Comparison of ENCODE assay signal across 32 cellular contexts in genomic region chr1:206668874-206669410, GRCh38.
"Had no signal": no experiment of that assay in that cellular context is flagged by ENCODE, and none has a peak within 500 bp of the region (broad histone marks: within the 10 kb centered on the region; RNA-seq: fewer than 3 reads in every experiment).

No MANE protein-coding gene starts in this region.

- H3K27ac Mint-ChIP-seq: activated B cell treated with CpG ODN at 0.5 μM for 24 hours; activated CD4-positive, alpha-beta memory T cell treated with anti-CD3 and anti-CD28 coated beads for 36 hours; activated CD4-positive, alpha-beta T cell treated with anti-CD3 and anti-CD28 coated beads, Interleukin-2, amount 10 ng/mL, durations not matched to agents 24 days and 14 days; activated CD8-positive, alpha-beta memory T cell treated with anti-CD3 and anti-CD28 coated beads, Interleukin-2, amount 10 ng/mL, durations not matched to agents 7 days and 5 days; activated naive CD4-positive, alpha-beta T cell treated with anti-CD3 and anti-CD28 coated beads for 36 hours; activated naive CD4-positive, alpha-beta T cell treated with anti-CD3 and anti-CD28 coated beads, Interleukin-2, amount 50 U/mL, for 24 hours; activated T-helper 2 cell treated with anti-CD3 and anti-CD28 coated beads, Interferon-gamma antibody, Interleukin-2, Interleukin-4, amounts not matched to agents 10 μg/mL and 5 μg/mL and 100 μg/mL, durations not matched to agents 14 hours and 24 hours and 36 hours had no signal

- H3K27me3 ChIP-seq: adrenal gland, body of pancreas, esophagus muscularis mucosa, gastrocnemius medialis had no signal

- DNase-seq: activated B cell treated with CpG ODN at 0.5 μM for 24 hours; activated CD4-positive, alpha-beta memory T cell treated with anti-CD3 and anti-CD28 coated beads for 36 hours; activated CD4-positive, alpha-beta T cell treated with anti-CD3 and anti-CD28 coated beads, Interleukin-2, amount 10 ng/mL, durations not matched to agents 24 days and 14 days; activated CD8-positive, alpha-beta memory T cell treated with anti-CD3 and anti-CD28 coated beads, Interleukin-2, amount 10 ng/mL, durations not matched to agents 7 days and 5 days; activated CD8-positive, alpha-beta memory T cell treated with anti-CD3 and anti-CD28 coated beads, Interleukin-2, amount 50 U/mL, for 4 hours; activated CD8-positive, alpha-beta T cell treated with anti-CD3 and anti-CD28 coated beads, Interleukin-2, amount 10 ng/mL, durations not matched to agents 7 days and 5 days; activated effector memory CD4-positive, alpha-beta T cell treated with anti-CD3 and anti-CD28 coated beads, Interleukin-2, amount 50 U/mL, for 16 hours; activated naive CD4-positive, alpha-beta T cell treated with anti-CD3 and anti-CD28 coated beads for 36 hours; activated naive CD8-positive, alpha-beta T cell treated with anti-CD3 and anti-CD28 coated beads for 36 hours; activated naive CD8-positive, alpha-beta T cell treated with anti-CD3 and anti-CD28 coated beads, Interleukin-2, amount 50 U/mL, for 24 hours; activated T-cell treated with anti-CD3 and anti-CD28 coated beads, Interleukin-2, amount 50 U/mL, for 1 hour; activated T-cell treated with anti-CD3 and anti-CD28 coated beads, Interleukin-2, amount 50 U/mL, for 48 hours; adrenal gland; amygdala; aorta; body of pancreas; caudate nucleus; cortex of kidney; dermis blood vessel endothelial cell; effector CD4-positive, alpha-beta T cell; effector memory CD8-positive, alpha-beta T cell; foreskin keratinocyte; gastrocnemius medialis; glutamatergic neuron; heart left ventricle; T1000; WERI-Rb-1 had no signal

- H3K36me3 Mint-ChIP-seq: activated CD4-positive, alpha-beta memory T cell treated with anti-CD3 and anti-CD28 coated beads for 36 hours; activated CD8-positive, alpha-beta memory T cell treated with anti-CD3 and anti-CD28 coated beads, Interleukin-2, amount 10 ng/mL, durations not matched to agents 7 days and 5 days; activated naive CD4-positive, alpha-beta T cell treated with anti-CD3 and anti-CD28 coated beads, Interleukin-2, amount 50 U/mL, for 24 hours; activated naive CD8-positive, alpha-beta T cell treated with anti-CD3 and anti-CD28 coated beads for 36 hours had no signal

- H3K27me3 Mint-ChIP-seq: effector memory CD8-positive, alpha-beta T cell had no signal

- H3K27ac ChIP-seq: adrenal gland, body of pancreas, esophagus muscularis mucosa, foreskin keratinocyte, gastrocnemius medialis, WERI-Rb-1 had no signal

- ATAC-seq: activated CD4-positive, CD25-positive, alpha-beta regulatory T cell treated with anti-CD3 and anti-CD28 coated beads, Interleukin-2, amount 50 U/mL, for 24 hours; activated CD8-positive, alpha-beta memory T cell treated with anti-CD3 and anti-CD28 coated beads, Interleukin-2, amount 10 ng/mL, durations not matched to agents 7 days and 5 days; activated CD8-positive, alpha-beta T cell treated with anti-CD3 and anti-CD28 coated beads, Interleukin-2, amount 10 ng/mL, durations not matched to agents 7 days and 5 days; activated naive CD8-positive, alpha-beta T cell treated with anti-CD3 and anti-CD28 coated beads, Interleukin-2, amount 50 U/mL, for 24 hours; body of pancreas; foreskin keratinocyte; gastrocnemius medialis; heart left ventricle had no signal

- H3K4me3 ChIP-seq: adrenal gland, body of pancreas, esophagus muscularis mucosa, gastrocnemius medialis, heart left ventricle had no signal

- H3K4me3 Mint-ChIP-seq: activated B cell treated with CpG ODN at 0.5 μM for 24 hours; activated CD4-positive, alpha-beta memory T cell treated with anti-CD3 and anti-CD28 coated beads for 36 hours; activated CD4-positive, alpha-beta T cell treated with anti-CD3 and anti-CD28 coated beads, Interleukin-2, amount 10 ng/mL, durations not matched to agents 24 days and 14 days; activated CD8-positive, alpha-beta memory T cell treated with anti-CD3 and anti-CD28 coated beads, Interleukin-2, amount 10 ng/mL, durations not matched to agents 7 days and 5 days; activated CD8-positive, alpha-beta T cell treated with anti-CD3 and anti-CD28 coated beads, Interleukin-2, amount 10 ng/mL, durations not matched to agents 7 days and 5 days; activated naive CD4-positive, alpha-beta T cell treated with anti-CD3 and anti-CD28 coated beads for 36 hours; activated naive CD4-positive, alpha-beta T cell treated with anti-CD3 and anti-CD28 coated beads, Interleukin-2, amount 50 U/mL, for 24 hours; activated naive CD8-positive, alpha-beta T cell treated with anti-CD3 and anti-CD28 coated beads for 36 hours; activated naive CD8-positive, alpha-beta T cell treated with anti-CD3 and anti-CD28 coated beads, Interleukin-2, amount 50 U/mL, for 24 hours; activated T-helper 1 cell treated with anti-CD3 and anti-CD28 coated beads, Interleukin-12 subunit alpha, Interleukin-12 subunit beta, Interleukin-2, Interleukin-4 antibody, amounts not matched to agents 30 ng/mL and 10 ng/mL and 1 ng/mL, durations not matched to agents 14 hours and 24 hours and 36 hours had no signal

- H3K9me3 ChIP-seq: adrenal gland, body of pancreas, esophagus muscularis mucosa, gastrocnemius medialis, heart left ventricle had no signal

- H3K36me3 ChIP-seq: adrenal gland, esophagus muscularis mucosa, gastrocnemius medialis, heart left ventricle, WERI-Rb-1 had no signal
